In genomic region chr15:74841761-74842385, GRCh38 we compare ENCODE assay signal across 9 cellular contexts. TPM values are rescaled to one million over a fixed set of nuclear protein-coding genes. Genes with fewer than 3 reads are reported as not detected.
DNase-seq lines count a peak whose midpoint lies in the region; ATAC-seq and TF ChIP-seq lines count a peak whose summit lies in the region.
"Had no signal": no experiment of that assay in that cellular context is flagged by ENCODE, and none has a peak within 500 bp of the region (broad histone marks: within the 10 kb centered on the region; RNA-seq: fewer than 3 reads in every experiment).

No MANE protein-coding gene starts in this region.

- H3K79me2 ChIP-seq in Karpas-422 (ENCODE audit: low read length) = peaks cover 16% of the 10 kb centered on the region

- peak overlapping the region; percentile 83 for H3K4me2 ChIP-seq in Karpas-422 (ENCODE audit: low read depth, low read length, poor library complexity, severe bottlenecking)

- CTCF ChIA-PET in BJ (lab: Yijun Ruan, JAX) = interaction anchor here (0.9 to 2.0 kb wide), 11 partner anchors 9 to 60 kb away, joined by 3 to 7 read pairs (median 4); no protein-coding TSS in a partner anchor

- H3K27me3 Mint-ChIP-seq in natural killer cell treated with Interleukin-12 subunit alpha and Interleukin-12 subunit beta and Interleukin-15 and Interleukin-18, amount 100 ng/mL, for 72 hours = no peaks in the 10 kb centered on the region

- no peaks in the 10 kb centered on the region for H3K9me2 ChIP-seq in Karpas-422 (replicated peaks; ENCODE audit: insufficient read depth, low read length)

- H3K36me3 Mint-ChIP-seq in natural killer cell treated with Interleukin-12 subunit alpha and Interleukin-12 subunit beta and Interleukin-15 and Interleukin-18, amount 100 ng/mL, for 72 hours = no peaks in the 10 kb centered on the region

- peak overlapping the region; percentile 14 to 82 for H3K27ac Mint-ChIP-seq in natural killer cell treated with Interleukin-12 subunit alpha and Interleukin-12 subunit beta and Interleukin-15 and Interleukin-18, amount 100 ng/mL, for 72 hours

- H3K4me3 Mint-ChIP-seq in natural killer cell treated with Interleukin-12 subunit alpha and Interleukin-12 subunit beta and Interleukin-15 and Interleukin-18, amount 100 ng/mL, for 72 hours = peak overlapping the region; percentile 91

- H3K4me1 ChIP-seq in Karpas-422 (ENCODE audit: low read length) = peaks cover 69% of the 10 kb centered on the region

- H3K27me3 ChIP-seq in BJ (ENCODE audit: control insufficient read depth, insufficient read depth, low read length) = no peaks in the 10 kb centered on the region
- H3K27me3 ChIP-seq in Karpas-422 (ENCODE audit: low read length) = no peaks in the 10 kb centered on the region

- H4K20me1 ChIP-seq in Karpas-422 (ENCODE audit: insufficient read depth, low read depth, low read length) = 0 out of 2 replicates have a peak, but pooled peaks cover 7% of the 10 kb centered on the region

- no peaks in the 10 kb centered on the region for H3K9me3 ChIP-seq in Karpas-422 (ENCODE audit: low read length)

- H3K4me1 Mint-ChIP-seq in natural killer cell treated with Interleukin-12 subunit alpha and Interleukin-12 subunit beta and Interleukin-15 and Interleukin-18, amount 100 ng/mL, for 72 hours (ENCODE audit: low read depth in 2 of 2) = peaks cover 38 to 41% of the 10 kb centered on the region in 2 donors

- H3K4me3 ChIP-seq in BJ (ENCODE audit: low read depth, low read length) = peak overlapping the region; percentile 69
- peak overlapping the region; percentile 100 for H3K4me3 ChIP-seq in Karpas-422 (ENCODE audit: low read length)
- H3K4me3 ChIP-seq in coronary artery = peak overlapping the region; percentile 100

- DNase-seq in BJ (ENCODE audit: low read depth) (no peak), Karpas-422 (no peak), coronary artery (ENCODE audit: low spot score) (no peak), NCI-H774 (lab: John Stamatoyannopoulos, UW) (no peak), 8988T (no peak), foreskin melanocyte (no peak)
- DNase-seq in natural killer cell treated with Interleukin-12 subunit alpha and Interleukin-12 subunit beta and Interleukin-15 and Interleukin-18, amount 100 ng/mL, for 72 hours (ENCODE audit: low spot score) = no peak

- TF ChIP-seq CTCF in BJ (IDR thresholded peaks at IDR 0.05; ENCODE audit: insufficient read depth, low read depth, low read length) = no peak
- TF ChIP-seq CTCF in coronary artery (IDR thresholded peaks at IDR 0.05) = no peak

- no peak for ATAC-seq in natural killer cell treated with Interleukin-12 subunit alpha and Interleukin-12 subunit beta and Interleukin-15 and Interleukin-18, amount 100 ng/mL, for 72 hours
- ATAC-seq in HG03565 (IDR thresholded peaks at IDR 0.05; ENCODE audit: unreplicated experiment) = no peak

- H2AFZ ChIP-seq in Karpas-422 (ENCODE audit: low read length) = no peak overlapping the region

- H3K36me3 ChIP-seq in BJ (ENCODE audit: control insufficient read depth, insufficient read depth, low read length) (peaks cover 2% of the 10 kb centered on the region), Karpas-422 (ENCODE audit: insufficient read depth, low read length) (peaks cover 7% of the 10 kb centered on the region; the same call in 1 of the 2 replicates)

- H3K9me3 Mint-ChIP-seq in natural killer cell treated with Interleukin-12 subunit alpha and Interleukin-12 subunit beta and Interleukin-15 and Interleukin-18, amount 100 ng/mL, for 72 hours = no peaks in the 10 kb centered on the region

- H3K9ac ChIP-seq in Karpas-422 (ENCODE audit: low read length) = peak overlapping the region; percentile 98

- H3K27ac ChIP-seq in Karpas-422 (ENCODE audit: low read length) (peak overlapping the region; percentile 76), coronary artery (peak overlapping the region in 1 of 2 donors; percentile 92)

- POLR2A ChIA-PET in BJ (lab: Charles Lee) = no interaction called here

RNA-seq across cellular contexts. Expression of gene ULK3, which starts 1.1 kb away (rescaled TPM):
- polyA plus RNA-seq in BJ (2011; rRNA removed) = 18.4 and 20.1 TPM in 2 replicates
- 7.6 and 16.0 TPM in 2 replicates for polyA minus RNA-seq in BJ (2011; rRNA and poly(A)+ RNA removed)
- total RNA-seq in Karpas-422 (2014; rRNA removed; shearing (Covaris generic); ENCODE audit: low replicate concordance) = 87.3 and 89.6 TPM in 2 replicates
- total RNA-seq in natural killer cell treated with Interleukin-12 subunit alpha and Interleukin-12 subunit beta and Interleukin-15 and Interleukin-18, amount 100 ng/mL, for 72 hours = 10 to 100 TPM; 39.1 to 74.7 TPM

RNA-seq across cellular contexts. Expression of gene CPLX3, which starts 15.4 kb away (rescaled TPM):
- polyA plus RNA-seq in BJ (2011; rRNA removed) = not detected in 2 replicates
- not detected in 2 replicates for polyA minus RNA-seq in BJ (2011; rRNA and poly(A)+ RNA removed)
- 5.2 and 7.3 TPM in 2 replicates for total RNA-seq in Karpas-422 (2014; rRNA removed; shearing (Covaris generic); ENCODE audit: low replicate concordance)
- 1 to 10 TPM in 1 of 2 donors, under 1 TPM in 1; 0.43 to 1.7 TPM for total RNA-seq in natural killer cell treated with Interleukin-12 subunit alpha and Interleukin-12 subunit beta and Interleukin-15 and Interleukin-18, amount 100 ng/mL, for 72 hours
- total RNA-seq: dermis microvascular lymphatic vessel endothelial cell had no signal

RNA-seq across cellular contexts. Expression of gene LMAN1L, which starts 29.2 kb away (rescaled TPM):
- not detected in 2 replicates for polyA plus RNA-seq in BJ (2011; rRNA removed)
- not detected in 2 replicates for polyA minus RNA-seq in BJ (2011; rRNA and poly(A)+ RNA removed)
- 3.3 and 4.3 TPM in 2 replicates for total RNA-seq in Karpas-422 (2014; rRNA removed; shearing (Covaris generic); ENCODE audit: low replicate concordance)
- total RNA-seq in natural killer cell treated with Interleukin-12 subunit alpha and Interleukin-12 subunit beta and Interleukin-15 and Interleukin-18, amount 100 ng/mL, for 72 hours = 1 to 10 TPM; 3.4 to 4.9 TPM
- total RNA-seq: dermis microvascular lymphatic vessel endothelial cell had no signal

RNA-seq across cellular contexts. Expression of gene SCAMP2, which starts 31.3 kb away (rescaled TPM):
- 144 and 192 TPM in 2 replicates for polyA plus RNA-seq in BJ (2011; rRNA removed)
- polyA minus RNA-seq in BJ (2011; rRNA and poly(A)+ RNA removed) = 64.4 and 112 TPM in 2 replicates
- 37.1 and 54.9 TPM in 2 replicates for total RNA-seq in Karpas-422 (2014; rRNA removed; shearing (Covaris generic); ENCODE audit: low replicate concordance)
- 100 to 1,000 TPM; 109 to 111 TPM for total RNA-seq in natural killer cell treated with Interleukin-12 subunit alpha and Interleukin-12 subunit beta and Interleukin-15 and Interleukin-18, amount 100 ng/mL, for 72 hours

RNA-seq across cellular contexts. Expression of gene MPI, which starts 48.0 kb away (rescaled TPM):
- polyA plus RNA-seq in BJ (2011; rRNA removed) = 73.9 and 105 TPM in 2 replicates
- 36.4 and 62.7 TPM in 2 replicates for polyA minus RNA-seq in BJ (2011; rRNA and poly(A)+ RNA removed)
- total RNA-seq in Karpas-422 (2014; rRNA removed; shearing (Covaris generic); ENCODE audit: low replicate concordance) = 73.7 and 78.8 TPM in 2 replicates
- total RNA-seq in natural killer cell treated with Interleukin-12 subunit alpha and Interleukin-12 subunit beta and Interleukin-15 and Interleukin-18, amount 100 ng/mL, for 72 hours = 10 to 100 TPM; 43.6 to 46.8 TPM
